25 cellular contexts compared by ENCODE assay signal in genomic region chr5:67417839-67418238, GRCh38.
"Had no signal": no experiment of that assay in that cellular context is flagged by ENCODE, and none has a peak within 500 bp of the region (broad histone marks: within the 10 kb centered on the region; RNA-seq: fewer than 3 reads in every experiment).

No MANE protein-coding gene starts in this region.

- H3K4me3 ChIP-seq: ascending aorta, body of pancreas, SK-N-MC had no signal

- H3K9me3 ChIP-seq: ascending aorta, body of pancreas had no signal

- H3K4me1 ChIP-seq: ascending aorta, body of pancreas had no signal

- H3K27me3 ChIP-seq: ascending aorta, body of pancreas had no signal

- DNase-seq: activated CD4-positive, alpha-beta memory T cell treated with anti-CD3 and anti-CD28 coated beads for 36 hours; activated CD4-positive, alpha-beta T cell treated with anti-CD3 and anti-CD28 coated beads, Interleukin-2, amount 10 ng/mL, durations not matched to agents 7 days and 5 days; activated CD4-positive, CD25-positive, alpha-beta regulatory T cell; activated CD8-positive, alpha-beta memory T cell treated with anti-CD3 and anti-CD28 coated beads for 24 hours; activated effector memory CD4-positive, alpha-beta T cell treated with anti-CD3 and anti-CD28 coated beads, Interleukin-2, amount 50 U/mL, for 16 hours; activated naive CD4-positive, alpha-beta T cell treated with Interleukin-2 at 50 U/mL for 16 hours; activated naive CD8-positive, alpha-beta T cell treated with anti-CD3 and anti-CD28 coated beads, Interleukin-2, amount 50 U/mL, for 24 hours; activated T-cell treated with anti-CD3 and anti-CD28 coated beads, Interleukin-2, amount 50 U/mL, for 4 hours; amniotic stem cell; body of pancreas; central memory CD4-positive, alpha-beta T cell; Kasumi-1; NCI-H1105 treated with DMSO at 0.1 percent for 48 hours; NCI-H2029 treated with DMSO at 0.1 percent for 48 hours; NCI-H510A treated with DMSO at 0.1 percent for 48 hours; NCI-H774; RPMI8226; T-cell; T-helper 2 cell; T1000 had no signal

- ATAC-seq: activated naive CD4-positive, alpha-beta T cell treated with anti-CD3 and anti-CD28 coated beads, Interleukin-2, amount 50 U/mL, for 72 hours; activated naive CD8-positive, alpha-beta T cell treated with anti-CD3 and anti-CD28 coated beads, Interleukin-2, amount 50 U/mL, for 24 hours; activated T-cell treated with anti-CD3 and anti-CD28 coated beads, Interleukin-2, amount 50 U/mL, for 4 hours; body of pancreas; Panc1; Right ventricle myocardium inferior; T-cell had no signal

- H3K27ac ChIP-seq: ascending aorta, body of pancreas, SK-N-MC had no signal

- H3K36me3 ChIP-seq: ascending aorta had no signal
